16 cellular contexts compared by ENCODE assay signal in genomic region chr2:98452396-98453027, GRCh38. TPM values are rescaled to one million over a fixed set of nuclear protein-coding genes. Genes with fewer than 3 reads are reported as not detected.
DNase-seq lines count a peak whose midpoint lies in the region; ATAC-seq and TF ChIP-seq lines count a peak whose summit lies in the region.
"Had no signal": no experiment of that assay in that cellular context is flagged by ENCODE, and none has a peak within 500 bp of the region (broad histone marks: within the 10 kb centered on the region; RNA-seq: fewer than 3 reads in every experiment).

No MANE protein-coding gene starts in this region.

- H3K27me3 ChIP-seq in MM.1S (replicated peaks; ENCODE audit: insufficient read depth, low read length) (no peaks in the 10 kb centered on the region), spleen (replicated peaks in 1 of 7) (no peaks in the 10 kb centered on the region), hepatocyte (no peaks in the 10 kb centered on the region)
- H3K27me3 ChIP-seq: cardiac muscle cell, neural progenitor cell, thyroid gland had no signal

- peak overlapping the region; percentile 96; the same call in 1 of the 2 replicates for H3K9ac ChIP-seq in MM.1S (ENCODE audit: low read length)
- H3K9ac ChIP-seq: neural progenitor cell had no signal

- peaks cover 16% of the 10 kb centered on the region for H3K36me3 Mint-ChIP-seq in activated CD4-positive, alpha-beta T cell treated with anti-CD3 and anti-CD28 coated beads, Interleukin-2, amount 10 ng/mL, durations not matched to agents 24 days and 14 days (ENCODE audit: low read depth)
- H3K36me3 Mint-ChIP-seq in effector memory CD8-positive, alpha-beta T cell (ENCODE audit: insufficient read depth) = peaks cover 40% of the 10 kb centered on the region

- WGBS in spleen, 5 donors = 77 to 91% (median 81%) methylated on average over 7 of the region's 7 CpGs
- 90% methylated on average over 7 of the region's 7 CpGs for WGBS in hepatocyte (ENCODE audit: low lambda C conversion rate, missing lambda C conversion rate)

- intact Hi-C loops in activated CD4-positive, alpha-beta T cell treated with anti-CD3 and anti-CD28 coated beads, Interleukin-2, amount 10 ng/mL, durations not matched to agents 24 days and 14 days (cut with micrococcal nuclease) = no loop called here
- intact Hi-C loops in spleen (cut with DNase I; ENCODE audit: low total_unique reads) = no loop called here

- H3K27ac ChIP-seq in MM.1S (ENCODE audit: low read length) = peak overlapping the region; percentile 99
- H3K27ac ChIP-seq in spleen = peak overlapping the region in 7 of 8 donors; percentile 3 to 87 (median 81)
- no peak overlapping the region for H3K27ac ChIP-seq in hepatocyte
- H3K27ac ChIP-seq: C4-2B, cardiac muscle cell, neural progenitor cell, thyroid gland, VCaP had no signal

- no peaks in the 10 kb centered on the region for H3K27me3 Mint-ChIP-seq in activated CD4-positive, alpha-beta T cell treated with anti-CD3 and anti-CD28 coated beads, Interleukin-2, amount 10 ng/mL, durations not matched to agents 24 days and 14 days
- H3K27me3 Mint-ChIP-seq in effector memory CD8-positive, alpha-beta T cell = no peaks in the 10 kb centered on the region

- H3K27ac Mint-ChIP-seq in activated CD4-positive, alpha-beta T cell treated with anti-CD3 and anti-CD28 coated beads, Interleukin-2, amount 10 ng/mL, durations not matched to agents 24 days and 14 days = peak overlapping the region; percentile 37
- peak overlapping the region; percentile 97 for H3K27ac Mint-ChIP-seq in effector memory CD8-positive, alpha-beta T cell
- H3K27ac Mint-ChIP-seq: neural progenitor cell had no signal

- peaks cover 87% of the 10 kb centered on the region for H3K4me1 Mint-ChIP-seq in activated CD4-positive, alpha-beta T cell treated with anti-CD3 and anti-CD28 coated beads, Interleukin-2, amount 10 ng/mL, durations not matched to agents 24 days and 14 days
- H3K4me1 Mint-ChIP-seq in effector memory CD8-positive, alpha-beta T cell (ENCODE audit: low read depth in 2 of 2) = peaks cover 78 to 87% of the 10 kb centered on the region in 2 donors

- no peak overlapping the region for H3K4me3 ChIP-seq in MM.1S (ENCODE audit: low read length)
- peak overlapping the region in 1 of 8 donors; percentile 17 for H3K4me3 ChIP-seq in spleen
- no peak overlapping the region for H3K4me3 ChIP-seq in hepatocyte
- H3K4me3 ChIP-seq: cardiac muscle cell, neural progenitor cell, thyroid gland had no signal

- H4K20me1 ChIP-seq in MM.1S (ENCODE audit: insufficient read depth, low read length) (peaks cover 4% of the 10 kb centered on the region; the same call in 1 of the 2 replicates), hepatocyte (ENCODE audit: insufficient read depth, poor library complexity, severe bottlenecking) (peaks cover 12% of the 10 kb centered on the region)

- H3K9me3 Mint-ChIP-seq in activated CD4-positive, alpha-beta T cell treated with anti-CD3 and anti-CD28 coated beads, Interleukin-2, amount 10 ng/mL, durations not matched to agents 24 days and 14 days = no peaks in the 10 kb centered on the region
- no peaks in the 10 kb centered on the region for H3K9me3 Mint-ChIP-seq in effector memory CD8-positive, alpha-beta T cell
- H3K9me3 Mint-ChIP-seq: neural progenitor cell had no signal

- ATAC-seq in effector memory CD8-positive, alpha-beta T cell (replicated peaks) = no peak
- ATAC-seq in HG02870 (IDR thresholded peaks at IDR 0.05; ENCODE audit: unreplicated experiment) = no peak
- ATAC-seq in GM21447 (IDR thresholded peaks at IDR 0.05; ENCODE audit: unreplicated experiment) = no peak

- H3K4me2 ChIP-seq in MM.1S (ENCODE audit: low read depth, low read length) (peak overlapping the region; percentile 84; the same call in 1 of the 2 replicates), hepatocyte (no peak overlapping the region)
- H3K4me2 ChIP-seq: neural progenitor cell had no signal

- H3K9me3 ChIP-seq in MM.1S (replicated peaks; ENCODE audit: insufficient read depth, low read length) (no peaks in the 10 kb centered on the region), spleen (no peaks in the 10 kb centered on the region), hepatocyte (ENCODE audit: low read depth) (no peaks in the 10 kb centered on the region)
- H3K9me3 ChIP-seq: thyroid gland had no signal

- no peaks in the 10 kb centered on the region for H3K9me2 ChIP-seq in MM.1S (replicated peaks; ENCODE audit: insufficient read depth, low read length)
- no peaks in the 10 kb centered on the region for H3K9me2 ChIP-seq in hepatocyte (replicated peaks; ENCODE audit: insufficient read depth)

- H2AFZ ChIP-seq in MM.1S (ENCODE audit: low read length) = no peak overlapping the region
- no peak overlapping the region for H2AFZ ChIP-seq in hepatocyte
- H2AFZ ChIP-seq: neural progenitor cell had no signal

- peak; percentile 57 for DNase-seq in activated CD4-positive, alpha-beta T cell treated with anti-CD3 and anti-CD28 coated beads, Interleukin-2, amount 10 ng/mL, durations not matched to agents 24 days and 14 days
- no peak for DNase-seq in activated CD4-positive, alpha-beta T cell treated with anti-CD3 and anti-CD28 coated beads, Interleukin-2, amount 50 U/mL, for 1 hour
- DNase-seq in MM.1S (no peak), spleen (peak; percentile 62), hepatocyte (ENCODE audit: low spot score) (no peak)
- DNase-seq in effector memory CD8-positive, alpha-beta T cell = no peak
- DNase-seq: mesenchymal stem cell; NCI-H345; stimulated activated CD4-positive, alpha-beta T cell treated with anti-CD3 and anti-CD28 coated beads, Interleukin-12 subunit alpha, Interleukin-12 subunit beta, amount 100 ng/mL, for 4 hours; thyroid gland had no signal

- H3K79me2 ChIP-seq in MM.1S (ENCODE audit: low read length) (peaks cover 98% of the 10 kb centered on the region), hepatocyte (peaks cover 89% of the 10 kb centered on the region)

- no peak for TF ChIP-seq POLR2A in spleen (IDR thresholded peaks at IDR 0.05)

- H3F3A ChIP-seq in MM.1S (ENCODE audit: insufficient read depth, low read length) = peaks cover 88% of the 10 kb centered on the region

- H3K4me3 Mint-ChIP-seq in activated CD4-positive, alpha-beta T cell treated with anti-CD3 and anti-CD28 coated beads, Interleukin-2, amount 10 ng/mL, durations not matched to agents 24 days and 14 days = no peak overlapping the region
- peak overlapping the region; percentile 80 to 83 for H3K4me3 Mint-ChIP-seq in effector memory CD8-positive, alpha-beta T cell
- H3K4me3 Mint-ChIP-seq: neural progenitor cell had no signal

- H3K4me1 ChIP-seq in MM.1S (ENCODE audit: low read length) (peaks cover 83% of the 10 kb centered on the region), spleen (peaks cover 37 to 99% (median 75%) of the 10 kb centered on the region in 6 donors), hepatocyte (ENCODE audit: insufficient read depth) (peaks cover 9% of the 10 kb centered on the region)

- H3K36me3 ChIP-seq in MM.1S (replicated peaks; ENCODE audit: insufficient read depth, low read length) (peaks cover 3% of the 10 kb centered on the region; the same call in 1 of the 2 replicates), spleen (peaks cover 0 to 5% (median 0%) of the 10 kb centered on the region in 6 donors), hepatocyte (replicated peaks; ENCODE audit: insufficient read depth, low read depth) (no peaks in the 10 kb centered on the region)
- H3K36me3 ChIP-seq: cardiac muscle cell, neural progenitor cell, thyroid gland had no signal

- no peak for TF ChIP-seq CTCF in MM.1S (IDR thresholded peaks at IDR 0.05; ENCODE audit: low read length)
- no peak for TF ChIP-seq CTCF in spleen (IDR thresholded peaks at IDR 0.05 in 8 of 11, conservative IDR thresholded peaks at IDR 0.05 in 3 of 11)
- TF ChIP-seq CTCF in hepatocyte (IDR thresholded peaks at IDR 0.05; ENCODE audit: poor library complexity) = no peak

RNA-seq across cellular contexts. Expression of gene INPP4A, which starts 7.9 kb away (rescaled TPM):
- 40.2 and 45.0 TPM in 2 replicates for total RNA-seq in activated CD4-positive, alpha-beta T cell treated with anti-CD3 and anti-CD28 coated beads, Interleukin-2, amount 10 ng/mL, durations not matched to agents 24 days and 14 days
- 100 to 1,000 TPM in 1 of 7 donors, 10 to 100 TPM in 6; 55.1 to 102 (median 76.5) TPM for total RNA-seq in spleen
- polyA plus RNA-seq in spleen = 1 to 10 TPM; 6.4 to 9.7 (median 7.1) TPM
- 9.2 and 13.1 TPM in 2 replicates for total RNA-seq in hepatocyte
- 6.2 and 7.9 TPM in 2 replicates for polyA plus RNA-seq in hepatocyte

Comparison
In these comparisons a context has a peak if more than half of its experiments do, and no peak if none do; other contexts are left out.
1. DNase-seq: peak in activated CD4-positive, alpha-beta T cell treated with anti-CD3 and anti-CD28 coated beads, Interleukin-2, amount 10 ng/mL, durations not matched to agents 24 days and 14 days (single experiment) and spleen (single experiment); none in activated CD4-positive, alpha-beta T cell treated with anti-CD3 and anti-CD28 coated beads, Interleukin-2, amount 50 U/mL, for 1 hour (single experiment), MM.1S (single experiment), effector memory CD8-positive, alpha-beta T cell (0 of 3) and hepatocyte (single experiment).